In the genomic region with DNA sequence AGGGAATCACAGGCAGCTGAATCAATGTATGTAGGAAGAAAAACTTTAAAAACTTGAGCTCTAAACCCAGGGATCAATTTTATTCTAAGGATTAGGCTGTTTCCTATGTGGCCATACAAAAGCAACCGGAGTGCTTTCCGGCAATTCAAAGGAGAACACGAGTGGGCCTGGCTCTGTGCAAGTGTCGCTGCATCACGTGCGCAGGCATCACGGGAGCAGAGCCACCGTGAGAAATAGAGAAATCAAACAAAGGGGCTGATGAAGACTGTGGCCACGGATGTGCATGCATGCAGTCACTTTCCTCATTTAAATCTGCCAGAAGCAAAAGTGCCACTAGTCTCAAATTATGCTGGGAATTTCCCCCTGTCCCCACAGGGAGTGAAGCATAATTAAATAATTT, we compare ENCODE assay signal across 25 cellular contexts.
"Had no signal": no experiment of that assay in that cellular context is flagged by ENCODE, and none has a peak within 500 bp of the region (broad histone marks: within the 10 kb centered on the region; RNA-seq: fewer than 3 reads in every experiment).

No MANE protein-coding gene starts in this region.

- H3K4me3 Mint-ChIP-seq: activated CD4-positive, alpha-beta memory T cell treated with anti-CD3 and anti-CD28 coated beads for 36 hours; activated CD4-positive, alpha-beta T cell treated with anti-CD3 and anti-CD28 coated beads, Interleukin-2, amount 10 ng/mL, durations not matched to agents 7 days and 5 days; activated naive CD4-positive, alpha-beta T cell treated with anti-CD3 and anti-CD28 coated beads, Interleukin-2, amount 10 ng/mL, durations not matched to agents 7 days and 5 days; activated naive CD8-positive, alpha-beta T cell treated with anti-CD3 and anti-CD28 coated beads for 36 hours; activated T-cell treated with anti-CD3 and anti-CD28 coated beads, Interleukin-2, amount 50 U/mL, for 4 hours had no signal

- H3K4me1 Mint-ChIP-seq: activated CD4-positive, alpha-beta T cell treated with anti-CD3 and anti-CD28 coated beads, Interleukin-2, amount 10 ng/mL, durations not matched to agents 7 days and 5 days; activated naive CD4-positive, alpha-beta T cell treated with anti-CD3 and anti-CD28 coated beads, Interleukin-2, amount 10 ng/mL, durations not matched to agents 7 days and 5 days; activated naive CD8-positive, alpha-beta T cell treated with anti-CD3 and anti-CD28 coated beads for 36 hours had no signal

- H3K9me3 Mint-ChIP-seq: activated CD4-positive, alpha-beta memory T cell treated with anti-CD3 and anti-CD28 coated beads for 36 hours; activated CD4-positive, alpha-beta T cell treated with anti-CD3 and anti-CD28 coated beads, Interleukin-2, amount 10 ng/mL, durations not matched to agents 7 days and 5 days; activated naive CD4-positive, alpha-beta T cell treated with anti-CD3 and anti-CD28 coated beads, Interleukin-2, amount 10 ng/mL, durations not matched to agents 7 days and 5 days; activated naive CD8-positive, alpha-beta T cell treated with anti-CD3 and anti-CD28 coated beads for 36 hours; activated T-cell treated with anti-CD3 and anti-CD28 coated beads, Interleukin-2, amount 50 U/mL, for 4 hours had no signal

- H3K27me3 ChIP-seq: brain microvascular endothelial cell, Peyer's patch, SJCRH30 had no signal

- H3K4me1 ChIP-seq: Peyer's patch, SJCRH30 had no signal

- ATAC-seq: activated T-cell treated with anti-CD3 and anti-CD28 coated beads, Interleukin-2, amount 50 U/mL, for 4 hours had no signal

- DNase-seq: activated CD4-positive, alpha-beta memory T cell treated with anti-CD3 and anti-CD28 coated beads for 36 hours; activated CD4-positive, alpha-beta T cell treated with anti-CD3 and anti-CD28 coated beads, Interleukin-2, amount 10 ng/mL, durations not matched to agents 7 days and 5 days; activated CD4-positive, CD25-positive, alpha-beta regulatory T cell; activated CD8-positive, alpha-beta memory T cell treated with anti-CD3 and anti-CD28 coated beads for 24 hours; activated effector memory CD4-positive, alpha-beta T cell treated with anti-CD3 and anti-CD28 coated beads, Interleukin-2, amount 50 U/mL, for 16 hours; activated naive CD4-positive, alpha-beta T cell treated with anti-CD3 and anti-CD28 coated beads, Interleukin-2, amount 10 ng/mL, durations not matched to agents 7 days and 5 days; activated naive CD8-positive, alpha-beta T cell treated with anti-CD3 and anti-CD28 coated beads for 36 hours; activated T-cell treated with anti-CD3 and anti-CD28 coated beads, Interleukin-2, amount 50 U/mL, for 4 hours; brain microvascular endothelial cell; NCI-H1105; NCI-H1436; NCI-H1694 treated with DMSO at 0.1 percent for 48 hours; NCI-H2029 treated with DMSO at 0.1 percent for 48 hours; NCI-H345; NCI-H510A; NCI-H526 treated with DMSO at 0.1 percent for 48 hours; NCI-H82; Peyer's patch; Right ventricle myocardium superior; SJCRH30; SK-N-SH; T-helper 1 cell had no signal

- H3K9me3 ChIP-seq: Peyer's patch, SJCRH30, SK-N-SH had no signal

- H3K9ac ChIP-seq: KMS-11, SK-N-SH had no signal

- H3K27me3 Mint-ChIP-seq: activated CD4-positive, alpha-beta memory T cell treated with anti-CD3 and anti-CD28 coated beads for 36 hours; activated CD4-positive, alpha-beta T cell treated with anti-CD3 and anti-CD28 coated beads, Interleukin-2, amount 10 ng/mL, durations not matched to agents 7 days and 5 days; activated naive CD4-positive, alpha-beta T cell treated with anti-CD3 and anti-CD28 coated beads, Interleukin-2, amount 10 ng/mL, durations not matched to agents 7 days and 5 days; activated naive CD8-positive, alpha-beta T cell treated with anti-CD3 and anti-CD28 coated beads for 36 hours had no signal

- H3K4me3 ChIP-seq: Peyer's patch, SJCRH30 had no signal

- H3K36me3 Mint-ChIP-seq: activated CD4-positive, alpha-beta memory T cell treated with anti-CD3 and anti-CD28 coated beads for 36 hours; activated naive CD4-positive, alpha-beta T cell treated with anti-CD3 and anti-CD28 coated beads, Interleukin-2, amount 10 ng/mL, durations not matched to agents 7 days and 5 days; activated naive CD8-positive, alpha-beta T cell treated with anti-CD3 and anti-CD28 coated beads for 36 hours had no signal

- H3K27ac ChIP-seq: brain microvascular endothelial cell, KMS-11, Peyer's patch, RWPE1, SJCRH30, VCaP had no signal

- H3K27ac Mint-ChIP-seq: activated CD4-positive, alpha-beta memory T cell treated with anti-CD3 and anti-CD28 coated beads for 36 hours; activated CD4-positive, alpha-beta T cell treated with anti-CD3 and anti-CD28 coated beads, Interleukin-2, amount 10 ng/mL, durations not matched to agents 7 days and 5 days; activated naive CD4-positive, alpha-beta T cell treated with anti-CD3 and anti-CD28 coated beads, Interleukin-2, amount 10 ng/mL, durations not matched to agents 7 days and 5 days; activated naive CD8-positive, alpha-beta T cell treated with anti-CD3 and anti-CD28 coated beads for 36 hours had no signal
